Comparison of ENCODE assay signal across 30 cellular contexts in the genomic region with DNA sequence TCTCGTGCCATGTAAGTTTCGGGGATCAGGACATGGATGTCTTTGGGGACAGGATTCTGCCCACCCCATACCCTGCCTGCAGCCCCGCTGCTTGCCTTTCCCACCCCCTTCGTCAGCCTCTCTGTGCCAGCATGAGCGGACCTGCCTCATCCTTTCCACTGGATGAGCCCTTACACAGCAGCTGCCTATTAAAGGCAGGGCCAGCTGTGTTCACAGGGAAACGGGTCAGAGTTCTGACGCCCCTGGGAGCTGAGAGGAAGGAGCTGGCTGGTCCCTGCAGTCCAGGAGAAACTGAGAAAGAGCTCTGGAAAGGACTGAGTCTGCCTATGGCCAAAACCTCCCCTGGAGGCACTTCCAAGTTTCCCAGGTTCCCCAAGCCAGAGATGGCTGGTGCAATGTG.
DNase-seq lines count a peak whose midpoint lies in the region; ATAC-seq lines count a peak whose summit lies in the region.
"Had no signal": no experiment of that assay in that cellular context is flagged by ENCODE, and none has a peak within 500 bp of the region (broad histone marks: within the 10 kb centered on the region; RNA-seq: fewer than 3 reads in every experiment).

No MANE protein-coding gene starts in this region.

- H3K9ac ChIP-seq in BLaER1 (no peak overlapping the region), neuronal stem cell (ENCODE audit: low read depth, low read length, poor library complexity) (no peak overlapping the region)
- H3K9ac ChIP-seq: SK-N-SH had no signal

- WGBS in neuronal stem cell (ENCODE audit: extremely low coverage in 2 of 2, insufficient read length in 2 of 2, insufficient replicate concordance in 1 of 2), 2 donors: no CpG with 5 or more reads among the region's 7 CpGs

- H3K27me3 ChIP-seq in BLaER1 (0 out of 2 replicates have a peak, but pooled peaks cover 11% of the 10 kb centered on the region), neuronal stem cell (ENCODE audit: control insufficient read depth in 3 of 3, insufficient read depth in 3 of 3, low read depth in 1 of 3, low read length in 3 of 3) (peaks cover 0 to 32% (median 0%) of the 10 kb centered on the region in 3 experiments)
- H3K27me3 ChIP-seq: adrenal gland, thyroid gland, vagina had no signal

- H2AFZ ChIP-seq in neuronal stem cell (ENCODE audit: low read length): no peak overlapping the region

- H3K23ac ChIP-seq in neuronal stem cell (ENCODE audit: low read depth, low read length, poor library complexity): no peak overlapping the region

- H3K4me1 ChIP-seq in BLaER1: peaks cover 32% of the 10 kb centered on the region
- H3K4me1 ChIP-seq in neuronal stem cell (ENCODE audit: control insufficient read depth in 2 of 2, insufficient read depth in 1 of 2, low read depth in 1 of 2, low read length in 2 of 2): peaks cover 5 to 8% of the 10 kb centered on the region in 2 donors

- H3K36me3 ChIP-seq in BLaER1 (0 out of 2 replicates have a peak, but pooled peaks cover 3% of the 10 kb centered on the region), neuronal stem cell (replicated peaks in 1 of 2; ENCODE audit: control insufficient read depth in 2 of 2, insufficient read depth in 2 of 2, low read length in 2 of 2) (no peaks in the 10 kb centered on the region)
- H3K36me3 ChIP-seq: adrenal gland, HAP-1, thyroid gland, vagina had no signal

- peaks cover 18% of the 10 kb centered on the region for H3K27me3 Mint-ChIP-seq in activated T-cell treated with anti-CD3 and anti-CD28 coated beads, Interleukin-2, amount 50 U/mL, for 72 hours (ENCODE audit: low read depth)

- peaks cover 4 to 16% of the 10 kb centered on the region in 2 donors for H3K9me3 Mint-ChIP-seq in activated T-cell treated with anti-CD3 and anti-CD28 coated beads, Interleukin-2, amount 50 U/mL, for 72 hours

- H4K91ac ChIP-seq in neuronal stem cell (ENCODE audit: low read depth, low read length, poor library complexity): no peak overlapping the region

- no peak overlapping the region for H3K4me3 ChIP-seq in BLaER1
- H3K4me3 ChIP-seq in neuronal stem cell (ENCODE audit: low read length in 2 of 2): peak overlapping the region in 1 of 2 donors; percentile 44
- H3K4me3 ChIP-seq: adrenal gland, HAP-1, K562, thyroid gland, vagina had no signal

- no peaks in the 10 kb centered on the region for H4K20me1 ChIP-seq in BLaER1

- no peak overlapping the region for H4K8ac ChIP-seq in neuronal stem cell (ENCODE audit: low read depth, low read length)

- peak overlapping the region; percentile 52 for H2BK15ac ChIP-seq in neuronal stem cell (ENCODE audit: low read length)

- H2BK5ac ChIP-seq in neuronal stem cell (ENCODE audit: low read length): no peak overlapping the region

- H3K4me2 ChIP-seq in BLaER1: peak overlapping the region; percentile 45
- no peak overlapping the region for H3K4me2 ChIP-seq in neuronal stem cell (ENCODE audit: insufficient read depth, low read length, poor library complexity, severe bottlenecking)

- no peak overlapping the region for H3K18ac ChIP-seq in neuronal stem cell (ENCODE audit: low read length)

- H2AK5ac ChIP-seq in neuronal stem cell (ENCODE audit: low read depth, low read length): peak overlapping the region; percentile 44

- H3K4me1 Mint-ChIP-seq in activated T-cell treated with anti-CD3 and anti-CD28 coated beads, Interleukin-2, amount 50 U/mL, for 72 hours (ENCODE audit: low read depth): peaks cover 16% of the 10 kb centered on the region

- peaks cover 7 to 14% of the 10 kb centered on the region in 2 donors for H3K36me3 Mint-ChIP-seq in activated T-cell treated with anti-CD3 and anti-CD28 coated beads, Interleukin-2, amount 50 U/mL, for 72 hours (ENCODE audit: insufficient read depth in 2 of 2)

- peaks cover 14% of the 10 kb centered on the region for H3K9me3 ChIP-seq in BLaER1
- H3K9me3 ChIP-seq in neuronal stem cell (replicated peaks in 1 of 2; ENCODE audit: control insufficient read depth in 2 of 2, insufficient read depth in 1 of 2, low read depth in 1 of 2, low read length in 2 of 2): peaks cover 6 to 17% of the 10 kb centered on the region in 2 donors
- H3K9me3 ChIP-seq: HAP-1, SK-N-SH, thyroid gland, vagina had no signal

- no peak overlapping the region for H2BK12ac ChIP-seq in neuronal stem cell (ENCODE audit: low read length)

- ATAC-seq in activated T-cell treated with anti-CD3 and anti-CD28 coated beads, Interleukin-2, amount 50 U/mL, for 72 hours (replicated peaks in 1 of 2): no peak
- ATAC-seq: activated CD8-positive, alpha-beta memory T cell treated with anti-CD3 and anti-CD28 coated beads, Interleukin-2, amount 10 ng/mL, durations not matched to agents 7 days and 5 days; K562; naive thymus-derived CD8-positive, alpha-beta T cell had no signal

- H3K14ac ChIP-seq in neuronal stem cell (ENCODE audit: low read length): no peak overlapping the region

- H3K27ac Mint-ChIP-seq in activated T-cell treated with anti-CD3 and anti-CD28 coated beads, Interleukin-2, amount 50 U/mL, for 72 hours: no peak overlapping the region
- H3K27ac Mint-ChIP-seq: activated CD8-positive, alpha-beta memory T cell treated with anti-CD3 and anti-CD28 coated beads, Interleukin-2, amount 10 ng/mL, durations not matched to agents 7 days and 5 days; dendritic cell treated with granulocyte-macrophage colony-stimulating factor and Interleukin-4, amounts not matched to agents 40 ng/mL and 50 ng/mL, for 4 days; endodermal cell; naive thymus-derived CD8-positive, alpha-beta T cell had no signal

- no peaks in the 10 kb centered on the region for H3K79me1 ChIP-seq in neuronal stem cell (ENCODE audit: low read depth, low read length)

- H3K27ac ChIP-seq in BLaER1: no peak overlapping the region
- H3K27ac ChIP-seq in neuronal stem cell (replicated peaks; ENCODE audit: low read length): no peak overlapping the region
- H3K27ac ChIP-seq: thyroid gland, vagina had no signal

- no peak overlapping the region for H3K4ac ChIP-seq in neuronal stem cell (ENCODE audit: low read length)

- no peak overlapping the region for H3K4me3 Mint-ChIP-seq in activated T-cell treated with anti-CD3 and anti-CD28 coated beads, Interleukin-2, amount 50 U/mL, for 72 hours
- H3K4me3 Mint-ChIP-seq: activated CD8-positive, alpha-beta memory T cell treated with anti-CD3 and anti-CD28 coated beads, Interleukin-2, amount 10 ng/mL, durations not matched to agents 7 days and 5 days; dendritic cell treated with granulocyte-macrophage colony-stimulating factor and Interleukin-4, amounts not matched to agents 40 ng/mL and 50 ng/mL, for 4 days; endodermal cell; naive thymus-derived CD8-positive, alpha-beta T cell had no signal

- H2BK120ac ChIP-seq in neuronal stem cell (ENCODE audit: low read depth, low read length): no peak overlapping the region

- DNase-seq in LHCN-M2 (ENCODE audit: low read depth): peak; percentile 41
- DNase-seq in dermis blood vessel endothelial cell: peak; percentile 27
- DNase-seq in neuronal stem cell (ENCODE audit: low spot score): no peak
- DNase-seq in COLO668 (lab: John Stamatoyannopoulos, UW; ENCODE audit: unreplicated experiment): no peak
- no peak for DNase-seq in activated T-cell treated with anti-CD3 and anti-CD28 coated beads, Interleukin-2, amount 50 U/mL, for 72 hours
- no peak for DNase-seq in NAMALWA (ENCODE audit: low spot score)
- DNase-seq: activated CD4-positive, alpha-beta T cell treated with anti-CD3 and anti-CD28 coated beads, Interleukin-2, amount 50 U/mL, for 4 hours; activated CD8-positive, alpha-beta memory T cell treated with anti-CD3 and anti-CD28 coated beads, Interleukin-2, amount 10 ng/mL, durations not matched to agents 7 days and 5 days; activated naive CD4-positive, alpha-beta T cell; activated T-cell treated with anti-CD3 and anti-CD28 coated beads, Interleukin-2, amount 50 U/mL, for 48 hours; adrenal gland; COR-L47; DMS79 treated with DMSO at 0.1 percent for 48 hours; endodermal cell; GDM1; glutamatergic neuron; islet precursor cell; midbrain; naive thymus-derived CD8-positive, alpha-beta T cell; NCI-H1092 treated with DMSO at 0.1 percent for 48 hours; NCI-H187 treated with DMSO at 0.1 percent for 48 hours; NCI-H526 treated with DMSO at 0.1 percent for 48 hours; SK-N-SH; stimulated activated naive CD4-positive, alpha-beta T cell treated with Interleukin-2 at 50 U/mL for 16 hours; thyroid gland had no signal

Comparison
In these comparisons a context has a peak if more than half of its experiments do, and no peak if none do; other contexts are left out.
1. DNase-seq: peak in LHCN-M2 (single experiment) and dermis blood vessel endothelial cell (single experiment); none in neuronal stem cell (single experiment), COLO668 (single experiment), activated T-cell treated with anti-CD3 and anti-CD28 coated beads, Interleukin-2, amount 50 U/mL, for 72 hours (0 of 2) and NAMALWA (single experiment).